Comparison of ENCODE assay signal across 1 cellular context in genomic region chr6:83192871-83193746, GRCh38.
TF ChIP-seq lines count a peak whose summit lies in the region.

Gene PGM3 (minus strand): TSS chr6:83193265. CDS start chr6:83191012, 2,253 bp downstream.
Gene RWDD2A (plus strand): TSS chr6:83193357. CDS start chr6:83194452, 1,095 bp downstream.

TF ChIP-seq in HepG2, 621 proteins besides CTCF, POLR2A, EP300 and RAD21 (continued from another document and continues in another):
- TF ChIP-seq DZIP1 (CRISPR knock-in tag; IDR thresholded peaks at IDR 0.05) (peak; percentile 90; the same call in 1 of the 2 replicates), ZNF136 (CRISPR knock-in tag; IDR thresholded peaks at IDR 0.05; ENCODE audit: low read depth) (0 out of 2 replicates have a peak, but pooled peaks have one; percentile 48), THAP9 (CRISPR knock-in tag; IDR thresholded peaks at IDR 0.05; ENCODE audit: borderline replicate concordance) (peak; percentile 78), CHD4 (IDR thresholded peaks at IDR 0.05; ENCODE audit: borderline replicate concordance, low read length) (no peak), ZBTB4 (CRISPR knock-in tag; IDR thresholded peaks at IDR 0.05; ENCODE audit: borderline replicate concordance) (0 out of 2 replicates have a peak, but pooled peaks have one; percentile 73), ETS1 (CRISPR knock-in tag; IDR thresholded peaks at IDR 0.05) (no peak), CBX2 (IDR thresholded peaks at IDR 0.05; ENCODE audit: low read depth, low read length) (no peak), CBX2 (CRISPR knock-in tag; IDR thresholded peaks at IDR 0.05; ENCODE audit: low read depth) (no peak), ZNF781 (CRISPR knock-in tag; IDR thresholded peaks at IDR 0.05; ENCODE audit: borderline replicate concordance, not compliant biosample characterization) (no peak), ISX (CRISPR knock-in tag; conservative IDR thresholded peaks at IDR 0.05) (no peak), RARG (CRISPR knock-in tag; IDR thresholded peaks at IDR 0.05; ENCODE audit: low read depth) (no peak), KLF12 (CRISPR knock-in tag; IDR thresholded peaks at IDR 0.05; ENCODE audit: borderline replicate concordance) (peak; percentile 42; the same call in 1 of the 2 replicates), BORCS8-MEF2B (CRISPR knock-in tag; IDR thresholded peaks at IDR 0.05) (peak; percentile 83; the same call in 1 of the 2 replicates), TOPORS (CRISPR knock-in tag; IDR thresholded peaks at IDR 0.05) (peak; percentile 46; the same call in 1 of the 2 replicates), ZBTB38 (CRISPR knock-in tag; IDR thresholded peaks at IDR 0.05) (peak; percentile 87; the same call in 1 of the 2 replicates), ZBTB43 (CRISPR knock-in tag; conservative IDR thresholded peaks at IDR 0.05) (peak; percentile 64; the same call in 1 of the 2 replicates), ZNF10 (CRISPR knock-in tag; IDR thresholded peaks at IDR 0.05; ENCODE audit: borderline replicate concordance, low read depth) (no peak), TSC22D2 (CRISPR knock-in tag; IDR thresholded peaks at IDR 0.05; ENCODE audit: borderline replicate concordance) (peak; percentile 66; the same call in 1 of the 2 replicates), BRCA1 (CRISPR knock-in tag; IDR thresholded peaks at IDR 0.05) (0 out of 2 replicates have a peak, but pooled peaks have one; percentile 7), ZHX2 (IDR thresholded peaks at IDR 0.05; ENCODE audit: low read depth) (no peak), ZHX2 (CRISPR knock-in tag; IDR thresholded peaks at IDR 0.05; ENCODE audit: borderline replicate concordance) (no peak), SMAD1 (CRISPR knock-in tag; IDR thresholded peaks at IDR 0.05; ENCODE audit: borderline replicate concordance, low read depth) (peak; percentile 57; the same call in 1 of the 2 replicates), FOXJ3 (CRISPR knock-in tag; IDR thresholded peaks at IDR 0.05; ENCODE audit: borderline replicate concordance) (no peak), ZNF138 (CRISPR knock-in tag; IDR thresholded peaks at IDR 0.05; ENCODE audit: low read depth) (peak; percentile 46; the same call in 1 of the 2 replicates), ZNF569 (CRISPR knock-in tag; IDR thresholded peaks at IDR 0.05; ENCODE audit: borderline replicate concordance) (no peak; the same call in 1 of the 2 replicates), BHLHE40 (IDR thresholded peaks at IDR 0.05; ENCODE audit: low read length) (no peak), ZNF816 (CRISPR knock-in tag; IDR thresholded peaks at IDR 0.05; ENCODE audit: borderline replicate concordance) (peak; percentile 76; the same call in 1 of the 2 replicates), KAT8 (CRISPR knock-in tag; IDR thresholded peaks at IDR 0.05) (peak; percentile 59; the same call in 1 of the 2 replicates), ZNF20 (CRISPR knock-in tag; IDR thresholded peaks at IDR 0.05) (no peak), ARID2 (CRISPR knock-in tag; IDR thresholded peaks at IDR 0.05; ENCODE audit: borderline replicate concordance) (no peak), RFX1 (IDR thresholded peaks at IDR 0.05) (no peak), ZNF468 (CRISPR knock-in tag; IDR thresholded peaks at IDR 0.05) (no peak), ZBTB37 (CRISPR knock-in tag; IDR thresholded peaks at IDR 0.05) (no peak), ZNF615 (CRISPR knock-in tag; IDR thresholded peaks at IDR 0.05; ENCODE audit: borderline replicate concordance) (0 out of 2 replicates have a peak, but pooled peaks have one; percentile 67), ZNF350 (CRISPR knock-in tag; IDR thresholded peaks at IDR 0.05; ENCODE audit: borderline replicate concordance, low read depth) (peak; percentile 81; the same call in 1 of the 2 replicates), ZNF354B (CRISPR knock-in tag; IDR thresholded peaks at IDR 0.05) (0 out of 2 replicates have a peak, but pooled peaks have one; percentile 45), ZNF710 (CRISPR knock-in tag; IDR thresholded peaks at IDR 0.05; ENCODE audit: borderline replicate concordance) (peak; percentile 71; the same call in 1 of the 2 replicates), DNMT1 (CRISPR knock-in tag; IDR thresholded peaks at IDR 0.05) (no peak)
